37 cellular contexts compared by ENCODE assay signal in the genomic region with DNA sequence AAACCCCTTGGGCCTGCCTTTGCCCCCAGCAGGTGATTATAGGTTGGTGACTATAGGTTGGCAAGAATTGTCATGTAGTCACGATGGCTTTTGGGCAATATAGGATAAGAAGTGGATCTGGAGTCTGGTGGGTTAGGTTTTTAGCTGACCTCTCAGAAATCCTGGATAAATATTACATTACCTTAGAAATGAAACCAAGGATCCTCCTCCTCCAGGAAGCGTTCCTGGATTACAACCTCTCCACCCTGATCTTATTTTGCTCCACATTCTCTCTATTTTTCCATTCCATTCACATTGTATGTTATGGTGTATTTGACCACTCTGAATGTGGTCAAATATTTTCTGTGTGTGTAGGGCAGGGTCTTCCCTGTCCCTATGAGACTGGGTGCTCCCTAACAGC.
"Had no signal": no experiment of that assay in that cellular context is flagged by ENCODE, and none has a peak within 500 bp of the region (broad histone marks: within the 10 kb centered on the region; RNA-seq: fewer than 3 reads in every experiment).

No MANE protein-coding gene starts in this region.

- FAIRE-seq: frontal cortex had no signal

- H3K36me3 ChIP-seq: adrenal gland, breast epithelium, cardiac muscle cell, WERI-Rb-1 had no signal

- H3K4me1 Mint-ChIP-seq: activated CD4-positive, alpha-beta T cell treated with anti-CD3 and anti-CD28 coated beads for 36 hours; activated CD4-positive, alpha-beta T cell treated with anti-CD3 and anti-CD28 coated beads, Interleukin-2, amount 10 ng/mL, durations not matched to agents 24 days and 14 days; activated naive CD8-positive, alpha-beta T cell treated with anti-CD3 and anti-CD28 coated beads for 36 hours had no signal

- H3K4me1 ChIP-seq: breast epithelium had no signal

- H3K27ac Mint-ChIP-seq: activated B cell treated with CpG ODN at 0.5 μM for 24 hours; activated CD4-positive, alpha-beta memory T cell treated with anti-CD3 and anti-CD28 coated beads for 36 hours; activated CD4-positive, alpha-beta T cell treated with anti-CD3 and anti-CD28 coated beads for 36 hours; activated CD4-positive, alpha-beta T cell treated with anti-CD3 and anti-CD28 coated beads, Interleukin-2, amount 10 ng/mL, durations not matched to agents 24 days and 14 days; activated CD8-positive, alpha-beta memory T cell treated with anti-CD3 and anti-CD28 coated beads, Interleukin-2, amount 10 ng/mL, durations not matched to agents 7 days and 5 days; activated CD8-positive, alpha-beta T cell treated with anti-CD3 and anti-CD28 coated beads, Interleukin-2, amount 10 ng/mL, durations not matched to agents 7 days and 5 days; activated naive CD8-positive, alpha-beta T cell treated with anti-CD3 and anti-CD28 coated beads for 36 hours; activated naive CD8-positive, alpha-beta T cell treated with anti-CD3 and anti-CD28 coated beads, Interleukin-2, amount 50 U/mL, for 24 hours; activated T-helper 1 cell treated with anti-CD3 and anti-CD28 coated beads, Interleukin-12 subunit alpha, Interleukin-12 subunit beta, Interleukin-2, Interleukin-4 antibody, amounts not matched to agents 30 ng/mL and 10 ng/mL and 1 ng/mL, durations not matched to agents 14 hours and 24 hours and 36 hours; dendritic cell treated with granulocyte-macrophage colony-stimulating factor and Interleukin-4, amounts not matched to agents 40 ng/mL and 50 ng/mL, for 4 days; endodermal cell; T-cell; T-helper 1 cell treated with Interleukin-12 subunit alpha and Interleukin-12 subunit beta and Interleukin-4 antibody, amounts not matched to agents 30 μg/mL and 1 μg/mL, for 36 hours; T-helper 2 cell treated with Interferon-gamma antibody and Interleukin-4, amounts not matched to agents 5 μg/mL and 100 μg/mL, for 36 hours had no signal

- ATAC-seq: activated CD4-positive, alpha-beta T cell treated with anti-CD3 and anti-CD28 coated beads for 36 hours; activated CD8-positive, alpha-beta memory T cell treated with anti-CD3 and anti-CD28 coated beads, Interleukin-2, amount 10 ng/mL, durations not matched to agents 7 days and 5 days; activated CD8-positive, alpha-beta T cell treated with anti-CD3 and anti-CD28 coated beads, Interleukin-2, amount 10 ng/mL, durations not matched to agents 7 days and 5 days; activated naive CD8-positive, alpha-beta T cell treated with anti-CD3 and anti-CD28 coated beads, Interleukin-2, amount 50 U/mL, for 24 hours; body of pancreas; esophagus mucosa; T-cell had no signal

- H3K27ac ChIP-seq: body of pancreas, breast epithelium, cardiac muscle cell, dorsolateral prefrontal cortex, WERI-Rb-1 had no signal

- H3K27me3 ChIP-seq: adrenal gland, body of pancreas, breast epithelium, cardiac muscle cell, dorsolateral prefrontal cortex had no signal

- H3K9me3 ChIP-seq: adrenal gland, body of pancreas, breast epithelium had no signal

- DNase-seq: activated B cell treated with CpG ODN at 0.5 μM for 24 hours; activated CD4-positive, alpha-beta memory T cell treated with anti-CD3 and anti-CD28 coated beads for 36 hours; activated CD4-positive, alpha-beta T cell treated with anti-CD3 and anti-CD28 coated beads for 36 hours; activated CD4-positive, alpha-beta T cell treated with anti-CD3 and anti-CD28 coated beads, Interleukin-2, amount 10 ng/mL, durations not matched to agents 24 days and 14 days; activated CD4-positive, CD25-positive, alpha-beta regulatory T cell treated with anti-CD3 and anti-CD28 coated beads, Interleukin-2, amount 50 U/mL, for 72 hours; activated CD8-positive, alpha-beta memory T cell treated with anti-CD3 and anti-CD28 coated beads, Interleukin-2, amount 10 ng/mL, durations not matched to agents 7 days and 5 days; activated CD8-positive, alpha-beta memory T cell treated with anti-CD3 and anti-CD28 coated beads, Interleukin-2, amount 50 U/mL, for 4 hours; activated CD8-positive, alpha-beta T cell treated with anti-CD3 and anti-CD28 coated beads, Interleukin-2, amount 10 ng/mL, durations not matched to agents 7 days and 5 days; activated gamma-delta T cell; activated naive CD4-positive, alpha-beta T cell; activated naive CD4-positive, alpha-beta T cell treated with anti-CD3 and anti-CD28 coated beads, Interleukin-2, amount 50 U/mL, for 16 hours; activated naive CD8-positive, alpha-beta T cell treated with anti-CD3 and anti-CD28 coated beads for 36 hours; activated naive CD8-positive, alpha-beta T cell treated with anti-CD3 and anti-CD28 coated beads, Interleukin-2, amount 50 U/mL, for 24 hours; activated T-cell treated with anti-CD3 and anti-CD28 coated beads, Interleukin-2, amount 50 U/mL, for 1 hour; activated T-cell treated with anti-CD3 and anti-CD28 coated beads, Interleukin-2, amount 50 U/mL, for 48 hours; adrenal gland; amygdala; aorta; body of pancreas; central memory CD4-positive, alpha-beta T cell; cerebellar nuclear complex; dorsolateral prefrontal cortex; effector memory CD4-positive, alpha-beta T cell; foreskin fibroblast; head of caudate nucleus; T-cell; WERI-Rb-1 had no signal

- H3K36me3 Mint-ChIP-seq: activated CD4-positive, alpha-beta memory T cell treated with anti-CD3 and anti-CD28 coated beads for 36 hours; activated CD8-positive, alpha-beta memory T cell treated with anti-CD3 and anti-CD28 coated beads, Interleukin-2, amount 10 ng/mL, durations not matched to agents 7 days and 5 days; activated naive CD8-positive, alpha-beta T cell treated with anti-CD3 and anti-CD28 coated beads for 36 hours; T-cell had no signal

- H3K4me3 ChIP-seq: adrenal gland, body of pancreas, breast epithelium, cardiac muscle cell, coronary artery, dorsolateral prefrontal cortex had no signal

- H3K4me3 Mint-ChIP-seq: activated B cell treated with CpG ODN at 0.5 μM for 24 hours; activated CD4-positive, alpha-beta memory T cell treated with anti-CD3 and anti-CD28 coated beads for 36 hours; activated CD4-positive, alpha-beta T cell treated with anti-CD3 and anti-CD28 coated beads for 36 hours; activated CD4-positive, alpha-beta T cell treated with anti-CD3 and anti-CD28 coated beads, Interleukin-2, amount 10 ng/mL, durations not matched to agents 24 days and 14 days; activated CD8-positive, alpha-beta memory T cell treated with anti-CD3 and anti-CD28 coated beads, Interleukin-2, amount 10 ng/mL, durations not matched to agents 7 days and 5 days; activated CD8-positive, alpha-beta T cell treated with anti-CD3 and anti-CD28 coated beads, Interleukin-2, amount 10 ng/mL, durations not matched to agents 7 days and 5 days; activated naive CD8-positive, alpha-beta T cell treated with anti-CD3 and anti-CD28 coated beads for 36 hours; activated naive CD8-positive, alpha-beta T cell treated with anti-CD3 and anti-CD28 coated beads, Interleukin-2, amount 50 U/mL, for 24 hours; activated T-helper 1 cell treated with anti-CD3 and anti-CD28 coated beads, Interleukin-12 subunit alpha, Interleukin-12 subunit beta, Interleukin-2, Interleukin-4 antibody, amounts not matched to agents 30 ng/mL and 10 ng/mL and 1 ng/mL, durations not matched to agents 14 hours and 24 hours and 36 hours; dendritic cell treated with granulocyte-macrophage colony-stimulating factor and Interleukin-4, amounts not matched to agents 40 ng/mL and 50 ng/mL, for 4 days; endodermal cell; T-cell; T-helper 1 cell treated with Interleukin-12 subunit alpha and Interleukin-12 subunit beta and Interleukin-4 antibody, amounts not matched to agents 30 μg/mL and 1 μg/mL, for 36 hours; T-helper 2 cell treated with Interferon-gamma antibody and Interleukin-4, amounts not matched to agents 5 μg/mL and 100 μg/mL, for 36 hours had no signal

- H3K9me3 Mint-ChIP-seq: activated B cell treated with CpG ODN at 0.5 μM for 24 hours; activated CD4-positive, alpha-beta memory T cell treated with anti-CD3 and anti-CD28 coated beads for 36 hours; activated CD4-positive, alpha-beta T cell treated with anti-CD3 and anti-CD28 coated beads, Interleukin-2, amount 10 ng/mL, durations not matched to agents 24 days and 14 days; activated naive CD8-positive, alpha-beta T cell treated with anti-CD3 and anti-CD28 coated beads for 36 hours; activated naive CD8-positive, alpha-beta T cell treated with anti-CD3 and anti-CD28 coated beads, Interleukin-2, amount 50 U/mL, for 24 hours; activated T-helper 1 cell treated with anti-CD3 and anti-CD28 coated beads, Interleukin-12 subunit alpha, Interleukin-12 subunit beta, Interleukin-2, Interleukin-4 antibody, amounts not matched to agents 30 ng/mL and 10 ng/mL and 1 ng/mL, durations not matched to agents 14 hours and 24 hours and 36 hours; dendritic cell treated with granulocyte-macrophage colony-stimulating factor and Interleukin-4, amounts not matched to agents 40 ng/mL and 50 ng/mL, for 4 days; T-cell; T-helper 1 cell treated with Interleukin-12 subunit alpha and Interleukin-12 subunit beta and Interleukin-4 antibody, amounts not matched to agents 30 μg/mL and 1 μg/mL, for 36 hours; T-helper 2 cell treated with Interferon-gamma antibody and Interleukin-4, amounts not matched to agents 5 μg/mL and 100 μg/mL, for 36 hours had no signal

- H3K27me3 Mint-ChIP-seq: activated B cell treated with CpG ODN at 0.5 μM for 24 hours; activated CD4-positive, alpha-beta memory T cell treated with anti-CD3 and anti-CD28 coated beads for 36 hours; activated naive CD8-positive, alpha-beta T cell treated with anti-CD3 and anti-CD28 coated beads for 36 hours; activated naive CD8-positive, alpha-beta T cell treated with anti-CD3 and anti-CD28 coated beads, Interleukin-2, amount 50 U/mL, for 24 hours had no signal
